In the genomic region with DNA sequence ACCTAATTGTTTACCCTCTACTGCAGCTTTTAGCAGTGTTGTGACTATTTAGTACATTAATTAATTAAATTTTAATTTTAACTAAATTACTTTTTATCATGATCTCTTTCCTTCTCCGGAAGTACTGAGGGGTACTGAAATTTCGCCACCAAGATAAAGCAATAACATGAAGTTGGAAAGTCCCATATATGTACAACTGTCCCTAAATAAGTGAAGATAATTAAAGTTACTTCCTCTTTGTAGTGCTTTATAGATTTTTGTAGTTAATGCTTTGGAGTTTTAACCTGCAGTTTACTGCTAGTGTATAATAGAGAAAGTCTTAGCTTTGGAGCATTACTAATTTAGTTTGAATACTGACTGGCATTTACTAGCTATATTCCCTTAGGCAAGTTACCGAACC, we compare ENCODE assay signal across 4 cellular contexts.
"Had no signal": no experiment of that assay in that cellular context is flagged by ENCODE, and none has a peak within 500 bp of the region (broad histone marks: within the 10 kb centered on the region; RNA-seq: fewer than 3 reads in every experiment).

No MANE protein-coding gene starts in this region.

- H3K4me3 ChIP-seq: GM23338 had no signal

- H3K4me2 ChIP-seq: GM23338 had no signal

- H2AFZ ChIP-seq: GM23338 had no signal

- DNase-seq: H9, HCEC 1CT, IMR-90 had no signal
